ENCODE assay signal across 21 cellular contexts in the genomic region with DNA sequence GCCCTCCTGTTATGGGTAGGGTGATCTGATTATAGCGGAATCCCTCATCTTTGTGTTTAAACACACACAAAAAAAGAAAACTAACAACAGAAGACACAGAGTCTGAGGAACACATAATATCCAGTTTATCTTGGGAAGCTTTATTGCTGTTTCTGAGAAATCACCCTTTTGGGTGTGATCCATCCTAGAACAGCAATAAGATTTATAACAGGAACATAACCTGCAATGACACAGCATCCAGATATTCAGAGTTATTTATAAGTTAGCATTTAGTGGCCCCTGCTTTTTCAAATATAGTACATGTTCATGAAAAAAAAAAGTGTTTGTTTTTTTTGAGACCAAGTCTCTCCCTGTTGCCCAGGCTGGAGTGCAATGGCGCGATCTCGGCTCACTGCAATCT.
"Had no signal": no experiment of that assay in that cellular context is flagged by ENCODE, and none has a peak within 500 bp of the region (broad histone marks: within the 10 kb centered on the region; RNA-seq: fewer than 3 reads in every experiment).

No MANE protein-coding gene starts in this region.

- H3K4me3 ChIP-seq: MG63 had no signal

- H3K9ac ChIP-seq: SK-N-SH had no signal

- H3K27ac ChIP-seq: RWPE1 had no signal

- H3K4me2 ChIP-seq: SK-N-SH had no signal

- H3K9me2 ChIP-seq: SK-N-SH had no signal

- H3K9me3 ChIP-seq: MG63, SK-N-SH had no signal

- DNase-seq: IMR-90, KG1, MG63, NCI-H1092, NCI-H1105 treated with DMSO at 0.1 percent for 48 hours, NCI-H1417 treated with DMSO at 0.1 percent for 48 hours, NCI-H146, NCI-H1694 treated with DMSO at 0.1 percent for 48 hours, NCI-H1930, NCI-H2081 treated with DMSO at 0.1 percent for 48 hours, NCI-H2171, NCI-H226, NCI-H446, NCI-H510A, NCI-H524 treated with DMSO at 0.1 percent for 48 hours, NCI-H69, NCI-H774, SHP77, SK-N-SH had no signal

- H3K36me3 ChIP-seq: MG63 had no signal

- ATAC-seq: HepG2 had no signal

- H3K27me3 ChIP-seq: MG63 had no signal
